Comparison of ENCODE assay signal across 2 cellular contexts in the genomic region with DNA sequence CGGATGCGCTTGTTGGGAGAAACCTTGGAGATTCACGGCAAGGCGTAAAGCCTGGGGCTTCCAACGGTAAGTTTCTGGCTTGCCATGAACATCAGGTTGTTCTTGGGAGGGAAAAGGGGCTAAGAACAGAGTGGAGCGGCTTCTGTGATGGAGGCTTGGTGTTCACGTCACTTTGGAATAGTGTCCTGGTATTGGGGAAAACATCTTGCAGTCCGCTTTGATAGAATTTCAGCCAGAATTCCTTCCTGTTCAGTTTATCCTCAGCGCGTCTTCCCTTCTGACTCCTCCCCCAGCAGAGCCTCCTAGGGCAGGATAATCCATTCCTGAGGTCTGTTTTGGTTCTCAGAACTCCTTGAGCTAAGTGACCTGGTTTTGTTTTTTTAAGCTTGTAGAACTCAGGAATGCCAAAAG.
TF ChIP-seq lines count a peak whose summit lies in the region.

No MANE protein-coding gene starts in this region.

TF ChIP-seq in liver, 16 proteins besides CTCF, POLR2A, EP300 and RAD21 (continued from another document):
- TF ChIP-seq, protein P1, sequence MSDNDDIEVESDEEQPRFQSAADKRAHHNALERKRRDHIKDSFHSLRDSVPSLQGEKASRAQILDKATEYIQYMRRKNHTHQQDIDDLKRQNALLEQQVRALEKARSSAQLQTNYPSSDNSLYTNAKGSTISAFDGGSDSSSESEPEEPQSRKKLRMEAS (IDR thresholded peaks at IDR 0.05) = no peak
- no peak for TF ChIP-seq RXRA (IDR thresholded peaks at IDR 0.05)
- TF ChIP-seq GABPA (IDR thresholded peaks at IDR 0.05 in 1 of 2, conservative IDR thresholded peaks at IDR 0.05 in 1 of 2) = no peak
- no peak for TF ChIP-seq EGR1 (IDR thresholded peaks at IDR 0.05; ENCODE audit: low read depth in 2 of 2)
- TF ChIP-seq HNF4A (conservative IDR thresholded peaks at IDR 0.05) = no peak
- no peak for TF ChIP-seq FOXA1 (IDR thresholded peaks at IDR 0.05)
- TF ChIP-seq SP1 (IDR thresholded peaks at IDR 0.05) = no peak
- TF ChIP-seq YY1 (IDR thresholded peaks at IDR 0.05) = no peak
- TF ChIP-seq NR2F2 (IDR thresholded peaks at IDR 0.05) = no peak
- TF ChIP-seq, protein P2, sequence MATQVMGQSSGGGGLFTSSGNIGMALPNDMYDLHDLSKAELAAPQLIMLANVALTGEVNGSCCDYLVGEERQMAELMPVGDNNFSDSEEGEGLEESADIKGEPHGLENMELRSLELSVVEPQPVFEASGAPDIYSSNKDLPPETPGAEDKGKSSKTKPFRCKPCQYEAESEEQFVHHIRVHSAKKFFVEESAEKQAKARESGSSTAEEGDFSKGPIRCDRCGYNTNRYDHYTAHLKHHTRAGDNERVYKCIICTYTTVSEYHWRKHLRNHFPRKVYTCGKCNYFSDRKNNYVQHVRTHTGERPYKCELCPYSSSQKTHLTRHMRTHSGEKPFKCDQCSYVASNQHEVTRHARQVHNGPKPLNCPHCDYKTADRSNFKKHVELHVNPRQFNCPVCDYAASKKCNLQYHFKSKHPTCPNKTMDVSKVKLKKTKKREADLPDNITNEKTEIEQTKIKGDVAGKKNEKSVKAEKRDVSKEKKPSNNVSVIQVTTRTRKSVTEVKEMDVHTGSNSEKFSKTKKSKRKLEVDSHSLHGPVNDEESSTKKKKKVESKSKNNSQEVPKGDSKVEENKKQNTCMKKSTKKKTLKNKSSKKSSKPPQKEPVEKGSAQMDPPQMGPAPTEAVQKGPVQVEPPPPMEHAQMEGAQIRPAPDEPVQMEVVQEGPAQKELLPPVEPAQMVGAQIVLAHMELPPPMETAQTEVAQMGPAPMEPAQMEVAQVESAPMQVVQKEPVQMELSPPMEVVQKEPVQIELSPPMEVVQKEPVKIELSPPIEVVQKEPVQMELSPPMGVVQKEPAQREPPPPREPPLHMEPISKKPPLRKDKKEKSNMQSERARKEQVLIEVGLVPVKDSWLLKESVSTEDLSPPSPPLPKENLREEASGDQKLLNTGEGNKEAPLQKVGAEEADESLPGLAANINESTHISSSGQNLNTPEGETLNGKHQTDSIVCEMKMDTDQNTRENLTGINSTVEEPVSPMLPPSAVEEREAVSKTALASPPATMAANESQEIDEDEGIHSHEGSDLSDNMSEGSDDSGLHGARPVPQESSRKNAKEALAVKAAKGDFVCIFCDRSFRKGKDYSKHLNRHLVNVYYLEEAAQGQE (IDR thresholded peaks at IDR 0.05) = no peak
- TF ChIP-seq, protein P3, sequence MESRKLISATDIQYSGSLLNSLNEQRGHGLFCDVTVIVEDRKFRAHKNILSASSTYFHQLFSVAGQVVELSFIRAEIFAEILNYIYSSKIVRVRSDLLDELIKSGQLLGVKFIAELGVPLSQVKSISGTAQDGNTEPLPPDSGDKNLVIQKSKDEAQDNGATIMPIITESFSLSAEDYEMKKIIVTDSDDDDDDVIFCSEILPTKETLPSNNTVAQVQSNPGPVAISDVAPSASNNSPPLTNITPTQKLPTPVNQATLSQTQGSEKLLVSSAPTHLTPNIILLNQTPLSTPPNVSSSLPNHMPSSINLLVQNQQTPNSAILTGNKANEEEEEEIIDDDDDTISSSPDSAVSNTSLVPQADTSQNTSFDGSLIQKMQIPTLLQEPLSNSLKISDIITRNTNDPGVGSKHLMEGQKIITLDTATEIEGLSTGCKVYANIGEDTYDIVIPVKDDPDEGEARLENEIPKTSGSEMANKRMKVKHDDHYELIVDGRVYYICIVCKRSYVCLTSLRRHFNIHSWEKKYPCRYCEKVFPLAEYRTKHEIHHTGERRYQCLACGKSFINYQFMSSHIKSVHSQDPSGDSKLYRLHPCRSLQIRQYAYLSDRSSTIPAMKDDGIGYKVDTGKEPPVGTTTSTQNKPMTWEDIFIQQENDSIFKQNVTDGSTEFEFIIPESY (IDR thresholded peaks at IDR 0.05) = no peak
- no peak for TF ChIP-seq JUND (IDR thresholded peaks at IDR 0.05)
- TF ChIP-seq, protein P4, sequence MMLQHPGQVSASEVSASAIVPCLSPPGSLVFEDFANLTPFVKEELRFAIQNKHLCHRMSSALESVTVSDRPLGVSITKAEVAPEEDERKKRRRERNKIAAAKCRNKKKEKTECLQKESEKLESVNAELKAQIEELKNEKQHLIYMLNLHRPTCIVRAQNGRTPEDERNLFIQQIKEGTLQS (IDR thresholded peaks at IDR 0.05) = no peak
- TF ChIP-seq TAF1 (conservative IDR thresholded peaks at IDR 0.05) = no peak
- TF ChIP-seq HNF4G (IDR thresholded peaks at IDR 0.05) = no peak

TF ChIP-seq in HepG2, 621 proteins besides CTCF, POLR2A, EP300 and RAD21:
- no peak for TF ChIP-seq SMAD3 (CRISPR knock-in tag; IDR thresholded peaks at IDR 0.05)
TF ChIP-seq in HepG2: peak in this region for 0.
